Comparison of ENCODE assay signal across 1 cellular context in genomic region chr10:71635251-71635866, GRCh38.
TF ChIP-seq lines count a peak whose summit lies in the region.

No MANE protein-coding gene starts in this region.

TF ChIP-seq in K562, 482 proteins besides CTCF, POLR2A, EP300 and RAD21 (continued from another document and continues in another):
- TF ChIP-seq, protein P1, sequence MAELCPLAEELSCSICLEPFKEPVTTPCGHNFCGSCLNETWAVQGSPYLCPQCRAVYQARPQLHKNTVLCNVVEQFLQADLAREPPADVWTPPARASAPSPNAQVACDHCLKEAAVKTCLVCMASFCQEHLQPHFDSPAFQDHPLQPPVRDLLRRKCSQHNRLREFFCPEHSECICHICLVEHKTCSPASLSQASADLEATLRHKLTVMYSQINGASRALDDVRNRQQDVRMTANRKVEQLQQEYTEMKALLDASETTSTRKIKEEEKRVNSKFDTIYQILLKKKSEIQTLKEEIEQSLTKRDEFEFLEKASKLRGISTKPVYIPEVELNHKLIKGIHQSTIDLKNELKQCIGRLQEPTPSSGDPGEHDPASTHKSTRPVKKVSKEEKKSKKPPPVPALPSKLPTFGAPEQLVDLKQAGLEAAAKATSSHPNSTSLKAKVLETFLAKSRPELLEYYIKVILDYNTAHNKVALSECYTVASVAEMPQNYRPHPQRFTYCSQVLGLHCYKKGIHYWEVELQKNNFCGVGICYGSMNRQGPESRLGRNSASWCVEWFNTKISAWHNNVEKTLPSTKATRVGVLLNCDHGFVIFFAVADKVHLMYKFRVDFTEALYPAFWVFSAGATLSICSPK (IDR thresholded peaks at IDR 0.05; ENCODE audit: borderline replicate concordance) = peak; percentile 34; the same call in 1 of the 2 replicates
- TF ChIP-seq MIER1 (IDR thresholded peaks at IDR 0.05; ENCODE audit: low read depth) = peak; percentile 69; the same call in 1 of the 2 replicates
- TF ChIP-seq, protein P2, sequence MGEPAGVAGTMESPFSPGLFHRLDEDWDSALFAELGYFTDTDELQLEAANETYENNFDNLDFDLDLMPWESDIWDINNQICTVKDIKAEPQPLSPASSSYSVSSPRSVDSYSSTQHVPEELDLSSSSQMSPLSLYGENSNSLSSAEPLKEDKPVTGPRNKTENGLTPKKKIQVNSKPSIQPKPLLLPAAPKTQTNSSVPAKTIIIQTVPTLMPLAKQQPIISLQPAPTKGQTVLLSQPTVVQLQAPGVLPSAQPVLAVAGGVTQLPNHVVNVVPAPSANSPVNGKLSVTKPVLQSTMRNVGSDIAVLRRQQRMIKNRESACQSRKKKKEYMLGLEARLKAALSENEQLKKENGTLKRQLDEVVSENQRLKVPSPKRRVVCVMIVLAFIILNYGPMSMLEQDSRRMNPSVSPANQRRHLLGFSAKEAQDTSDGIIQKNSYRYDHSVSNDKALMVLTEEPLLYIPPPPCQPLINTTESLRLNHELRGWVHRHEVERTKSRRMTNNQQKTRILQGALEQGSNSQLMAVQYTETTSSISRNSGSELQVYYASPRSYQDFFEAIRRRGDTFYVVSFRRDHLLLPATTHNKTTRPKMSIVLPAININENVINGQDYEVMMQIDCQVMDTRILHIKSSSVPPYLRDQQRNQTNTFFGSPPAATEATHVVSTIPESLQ (CRISPR knock-in tag; IDR thresholded peaks at IDR 0.05) = 0 out of 2 replicates have a peak, but pooled peaks have one; percentile 42
- TF ChIP-seq ATF7 (IDR thresholded peaks at IDR 0.05) = 0 out of 2 replicates have a peak, but pooled peaks have one; percentile 18
- peak; percentile 97 for TF ChIP-seq OTX1 (CRISPR knock-in tag; IDR thresholded peaks at IDR 0.05)
- TF ChIP-seq MEIS2 (IDR thresholded peaks at IDR 0.05; ENCODE audit: partially characterized antibody) = peak; percentile 97
- no peak for TF ChIP-seq KDM4B (IDR thresholded peaks at IDR 0.05; ENCODE audit: borderline replicate concordance in 2 of 2, low read depth in 1 of 2)
- TF ChIP-seq, protein P3, sequence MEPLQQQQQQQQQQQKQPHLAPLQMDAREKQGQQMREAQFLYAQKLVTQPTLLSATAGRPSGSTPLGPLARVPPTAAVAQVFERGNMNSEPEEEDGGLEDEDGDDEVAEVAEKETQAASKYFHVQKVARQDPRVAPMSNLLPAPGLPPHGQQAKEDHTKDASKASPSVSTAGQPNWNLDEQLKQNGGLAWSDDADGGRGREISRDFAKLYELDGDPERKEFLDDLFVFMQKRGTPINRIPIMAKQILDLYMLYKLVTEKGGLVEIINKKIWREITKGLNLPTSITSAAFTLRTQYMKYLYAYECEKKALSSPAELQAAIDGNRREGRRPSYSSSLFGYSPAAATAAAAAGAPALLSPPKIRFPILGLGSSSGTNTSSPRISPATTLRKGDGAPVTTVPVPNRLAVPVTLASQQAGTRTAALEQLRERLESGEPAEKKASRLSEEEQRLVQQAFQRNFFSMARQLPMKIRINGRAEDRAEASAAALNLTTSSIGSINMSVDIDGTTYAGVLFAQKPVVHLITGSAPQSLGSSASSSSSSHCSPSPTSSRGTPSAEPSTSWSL (CRISPR knock-in tag; IDR thresholded peaks at IDR 0.05; ENCODE audit: borderline replicate concordance) = no peak
- TF ChIP-seq, protein P4, sequence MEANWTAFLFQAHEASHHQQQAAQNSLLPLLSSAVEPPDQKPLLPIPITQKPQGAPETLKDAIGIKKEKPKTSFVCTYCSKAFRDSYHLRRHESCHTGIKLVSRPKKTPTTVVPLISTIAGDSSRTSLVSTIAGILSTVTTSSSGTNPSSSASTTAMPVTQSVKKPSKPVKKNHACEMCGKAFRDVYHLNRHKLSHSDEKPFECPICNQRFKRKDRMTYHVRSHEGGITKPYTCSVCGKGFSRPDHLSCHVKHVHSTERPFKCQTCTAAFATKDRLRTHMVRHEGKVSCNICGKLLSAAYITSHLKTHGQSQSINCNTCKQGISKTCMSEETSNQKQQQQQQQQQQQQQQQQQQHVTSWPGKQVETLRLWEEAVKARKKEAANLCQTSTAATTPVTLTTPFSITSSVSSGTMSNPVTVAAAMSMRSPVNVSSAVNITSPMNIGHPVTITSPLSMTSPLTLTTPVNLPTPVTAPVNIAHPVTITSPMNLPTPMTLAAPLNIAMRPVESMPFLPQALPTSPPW (CRISPR knock-in tag; IDR thresholded peaks at IDR 0.05) = peak; percentile 89
- TF ChIP-seq SMARCC2 (IDR thresholded peaks at IDR 0.05; ENCODE audit: low read depth) = peak; percentile 82
- TF ChIP-seq HLTF (IDR thresholded peaks at IDR 0.05) = peak; percentile 98
- no peak for TF ChIP-seq SREBF1 (IDR thresholded peaks at IDR 0.05; ENCODE audit: borderline replicate concordance, low read depth, low read length)
- no peak for TF ChIP-seq KAT2B (IDR thresholded peaks at IDR 0.05; ENCODE audit: low read depth, low read length)
- peak; percentile 16; the same call in 1 of the 2 replicates for TF ChIP-seq GATAD2A (IDR thresholded peaks at IDR 0.05)
- TF ChIP-seq MAZ (CRISPR knock-in tag; conservative IDR thresholded peaks at IDR 0.05 in 1 of 2, IDR thresholded peaks at IDR 0.05 in 1 of 2) = peak; percentile 78 to 90
- no peak for TF ChIP-seq CBX2 (IDR thresholded peaks at IDR 0.05; ENCODE audit: insufficient read depth, low read length, poor library complexity, severe bottlenecking)
- peak; percentile 92 for TF ChIP-seq PHB2 (IDR thresholded peaks at IDR 0.05; ENCODE audit: low read depth)
- peak; percentile 38; the same call in 1 of the 2 replicates for TF ChIP-seq MYC (IDR thresholded peaks at IDR 0.05; ENCODE audit: low read depth, low read length)
- no peak for TF ChIP-seq MYC (CRISPR knock-in tag; IDR thresholded peaks at IDR 0.05; ENCODE audit: borderline replicate concordance, low read depth)
- TF ChIP-seq, protein P5, sequence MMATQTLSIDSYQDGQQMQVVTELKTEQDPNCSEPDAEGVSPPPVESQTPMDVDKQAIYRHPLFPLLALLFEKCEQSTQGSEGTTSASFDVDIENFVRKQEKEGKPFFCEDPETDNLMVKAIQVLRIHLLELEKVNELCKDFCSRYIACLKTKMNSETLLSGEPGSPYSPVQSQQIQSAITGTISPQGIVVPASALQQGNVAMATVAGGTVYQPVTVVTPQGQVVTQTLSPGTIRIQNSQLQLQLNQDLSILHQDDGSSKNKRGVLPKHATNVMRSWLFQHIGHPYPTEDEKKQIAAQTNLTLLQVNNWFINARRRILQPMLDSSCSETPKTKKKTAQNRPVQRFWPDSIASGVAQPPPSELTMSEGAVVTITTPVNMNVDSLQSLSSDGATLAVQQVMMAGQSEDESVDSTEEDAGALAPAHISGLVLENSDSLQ (IDR thresholded peaks at IDR 0.05) = peak; percentile 79
- peak; percentile 97 for TF ChIP-seq TEAD4 (IDR thresholded peaks at IDR 0.05; ENCODE audit: low read length)
- TF ChIP-seq TEAD4 (CRISPR knock-in tag; IDR thresholded peaks at IDR 0.05; ENCODE audit: borderline replicate concordance) = no peak
- peak; percentile 62; the same call in 1 of the 2 replicates for TF ChIP-seq CREM (IDR thresholded peaks at IDR 0.05; ENCODE audit: low read depth)
- TF ChIP-seq SREBF2 (CRISPR knock-in tag; IDR thresholded peaks at IDR 0.05) = no peak
- peak; percentile 98 for TF ChIP-seq SMAD4 (CRISPR knock-in tag; conservative IDR thresholded peaks at IDR 0.05)
- peak; percentile 98 to 99 for TF ChIP-seq HDAC1 (IDR thresholded peaks at IDR 0.05)
- TF ChIP-seq, protein P6, sequence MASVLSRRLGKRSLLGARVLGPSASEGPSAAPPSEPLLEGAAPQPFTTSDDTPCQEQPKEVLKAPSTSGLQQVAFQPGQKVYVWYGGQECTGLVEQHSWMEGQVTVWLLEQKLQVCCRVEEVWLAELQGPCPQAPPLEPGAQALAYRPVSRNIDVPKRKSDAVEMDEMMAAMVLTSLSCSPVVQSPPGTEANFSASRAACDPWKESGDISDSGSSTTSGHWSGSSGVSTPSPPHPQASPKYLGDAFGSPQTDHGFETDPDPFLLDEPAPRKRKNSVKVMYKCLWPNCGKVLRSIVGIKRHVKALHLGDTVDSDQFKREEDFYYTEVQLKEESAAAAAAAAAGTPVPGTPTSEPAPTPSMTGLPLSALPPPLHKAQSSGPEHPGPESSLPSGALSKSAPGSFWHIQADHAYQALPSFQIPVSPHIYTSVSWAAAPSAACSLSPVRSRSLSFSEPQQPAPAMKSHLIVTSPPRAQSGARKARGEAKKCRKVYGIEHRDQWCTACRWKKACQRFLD (CRISPR knock-in tag; IDR thresholded peaks at IDR 0.05) = peak; percentile 87
- peak; percentile 78 for TF ChIP-seq FOXK2 (conservative IDR thresholded peaks at IDR 0.05 in 1 of 2, IDR thresholded peaks at IDR 0.05 in 1 of 2; ENCODE audit: low read depth in 2 of 2)
- no peak for TF ChIP-seq ZNF507 (tag; conservative IDR thresholded peaks at IDR 0.05)
- TF ChIP-seq MAFG (tag; conservative IDR thresholded peaks at IDR 0.05) = no peak
- TF ChIP-seq CREB1 (IDR thresholded peaks at IDR 0.05) = peak; percentile 32; the same call in 1 of the 2 replicates
- no peak for TF ChIP-seq CREB1 (CRISPR knock-in tag; IDR thresholded peaks at IDR 0.05)
- TF ChIP-seq NCOA1 (IDR thresholded peaks at IDR 0.05; ENCODE audit: low read depth) = peak; percentile 90; the same call in 1 of the 2 replicates
- TF ChIP-seq ZNF644 (tag; IDR thresholded peaks at IDR 0.05; ENCODE audit: low read depth) = peak; percentile 61; the same call in 1 of the 2 replicates
- TF ChIP-seq HMG20A (CRISPR knock-in tag; conservative IDR thresholded peaks at IDR 0.05) = no peak
- peak; percentile 27 to 40; a peak in 2 of 4 replicates for TF ChIP-seq NRF1 (conservative IDR thresholded peaks at IDR 0.05 in 1 of 2, IDR thresholded peaks at IDR 0.05 in 1 of 2)
- peak; percentile 96 for TF ChIP-seq MTA2 (IDR thresholded peaks at IDR 0.05; ENCODE audit: low read depth)
- no peak for TF ChIP-seq FOXJ2 (tag; IDR thresholded peaks at IDR 0.05)
- no peak for TF ChIP-seq PHTF2 (CRISPR knock-in tag; IDR thresholded peaks at IDR 0.05)
- TF ChIP-seq SRSF1 (IDR thresholded peaks at IDR 0.05; ENCODE audit: low read depth, low read length) = no peak
- TF ChIP-seq NFRKB (IDR thresholded peaks at IDR 0.05; ENCODE audit: low read depth) = peak; percentile 79; the same call in 1 of the 2 replicates
- no peak for TF ChIP-seq COPS2 (conservative IDR thresholded peaks at IDR 0.05)
- TF ChIP-seq ETV6 (IDR thresholded peaks at IDR 0.05; ENCODE audit: borderline replicate concordance in 1 of 2, low read depth in 2 of 2, low read length in 1 of 2) = peak in 1 of 2 experiments; percentile 60; a peak in 1 of 4 replicates
- TF ChIP-seq ETV6 (CRISPR knock-in tag; IDR thresholded peaks at IDR 0.05; ENCODE audit: borderline replicate concordance) = no peak
- TF ChIP-seq PHF21A (IDR thresholded peaks at IDR 0.05; ENCODE audit: borderline replicate concordance, low read depth) = peak; percentile 70; the same call in 1 of the 2 replicates
- peak; percentile 88 for TF ChIP-seq TOE1 (IDR thresholded peaks at IDR 0.05; ENCODE audit: borderline replicate concordance)
- no peak for TF ChIP-seq TOE1 (CRISPR knock-in tag; IDR thresholded peaks at IDR 0.05; ENCODE audit: borderline replicate concordance, low read depth)
- no peak for TF ChIP-seq ZNF384 (IDR thresholded peaks at IDR 0.05; ENCODE audit: low read depth, low read length)
- TF ChIP-seq TEAD1 (CRISPR knock-in tag; IDR thresholded peaks at IDR 0.05) = peak; percentile 34 to 73; a peak in 2 of 4 replicates
- peak; percentile 97 for TF ChIP-seq NBN (IDR thresholded peaks at IDR 0.05; ENCODE audit: low read depth)
- 0 out of 2 replicates have a peak, but pooled peaks have one; percentile 17 for TF ChIP-seq HMBOX1 (IDR thresholded peaks at IDR 0.05)
- peak; percentile 36 for TF ChIP-seq CCNT2 (IDR thresholded peaks at IDR 0.05; ENCODE audit: borderline replicate concordance, extremely low read depth, insufficient read length, low read depth, low read length)
- TF ChIP-seq, protein P7, sequence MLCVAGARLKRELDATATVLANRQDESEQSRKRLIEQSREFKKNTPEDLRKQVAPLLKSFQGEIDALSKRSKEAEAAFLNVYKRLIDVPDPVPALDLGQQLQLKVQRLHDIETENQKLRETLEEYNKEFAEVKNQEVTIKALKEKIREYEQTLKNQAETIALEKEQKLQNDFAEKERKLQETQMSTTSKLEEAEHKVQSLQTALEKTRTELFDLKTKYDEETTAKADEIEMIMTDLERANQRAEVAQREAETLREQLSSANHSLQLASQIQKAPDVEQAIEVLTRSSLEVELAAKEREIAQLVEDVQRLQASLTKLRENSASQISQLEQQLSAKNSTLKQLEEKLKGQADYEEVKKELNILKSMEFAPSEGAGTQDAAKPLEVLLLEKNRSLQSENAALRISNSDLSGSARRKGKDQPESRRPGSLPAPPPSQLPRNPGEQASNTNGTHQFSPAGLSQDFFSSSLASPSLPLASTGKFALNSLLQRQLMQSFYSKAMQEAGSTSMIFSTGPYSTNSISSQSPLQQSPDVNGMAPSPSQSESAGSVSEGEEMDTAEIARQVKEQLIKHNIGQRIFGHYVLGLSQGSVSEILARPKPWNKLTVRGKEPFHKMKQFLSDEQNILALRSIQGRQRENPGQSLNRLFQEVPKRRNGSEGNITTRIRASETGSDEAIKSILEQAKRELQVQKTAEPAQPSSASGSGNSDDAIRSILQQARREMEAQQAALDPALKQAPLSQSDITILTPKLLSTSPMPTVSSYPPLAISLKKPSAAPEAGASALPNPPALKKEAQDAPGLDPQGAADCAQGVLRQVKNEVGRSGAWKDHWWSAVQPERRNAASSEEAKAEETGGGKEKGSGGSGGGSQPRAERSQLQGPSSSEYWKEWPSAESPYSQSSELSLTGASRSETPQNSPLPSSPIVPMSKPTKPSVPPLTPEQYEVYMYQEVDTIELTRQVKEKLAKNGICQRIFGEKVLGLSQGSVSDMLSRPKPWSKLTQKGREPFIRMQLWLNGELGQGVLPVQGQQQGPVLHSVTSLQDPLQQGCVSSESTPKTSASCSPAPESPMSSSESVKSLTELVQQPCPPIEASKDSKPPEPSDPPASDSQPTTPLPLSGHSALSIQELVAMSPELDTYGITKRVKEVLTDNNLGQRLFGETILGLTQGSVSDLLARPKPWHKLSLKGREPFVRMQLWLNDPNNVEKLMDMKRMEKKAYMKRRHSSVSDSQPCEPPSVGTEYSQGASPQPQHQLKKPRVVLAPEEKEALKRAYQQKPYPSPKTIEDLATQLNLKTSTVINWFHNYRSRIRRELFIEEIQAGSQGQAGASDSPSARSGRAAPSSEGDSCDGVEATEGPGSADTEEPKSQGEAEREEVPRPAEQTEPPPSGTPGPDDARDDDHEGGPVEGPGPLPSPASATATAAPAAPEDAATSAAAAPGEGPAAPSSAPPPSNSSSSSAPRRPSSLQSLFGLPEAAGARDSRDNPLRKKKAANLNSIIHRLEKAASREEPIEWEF (CRISPR knock-in tag; IDR thresholded peaks at IDR 0.05) = peak; percentile 66
